ENCODE assay signal across 8 cellular contexts in genomic region chr2:159712929-159713575, GRCh38. TPM values are rescaled to one million over a fixed set of nuclear protein-coding genes. Genes with fewer than 3 reads are reported as not detected.
DNase-seq lines count a peak whose midpoint lies in the region; ATAC-seq and TF ChIP-seq lines count a peak whose summit lies in the region.

No MANE protein-coding gene starts in this region.

- DNase-seq in AG04449 (ENCODE audit: low read depth, low spot score) (no peak), HL-60 (ENCODE audit: low read depth in 1 of 2, low spot score in 1 of 2) (no peak), iPS DF 6.9 (ENCODE audit: low read depth, low spot score) (no peak), mucosa of gallbladder (ENCODE audit: low spot score) (no peak), dedifferentiated amniotic fluid mesenchymal stem cell (ENCODE audit: extremely low spot score) (no peak)

- H3K4me2 ChIP-seq in skeletal muscle satellite cell (ENCODE audit: low read length): peak overlapping the region; percentile 89

- H3K4me1 ChIP-seq in iPS DF 6.9 (ENCODE audit: control insufficient read depth, insufficient read depth, low read length) (no peaks in the 10 kb centered on the region; the same call in 1 of the 2 replicates), skeletal muscle satellite cell (ENCODE audit: control insufficient read depth, insufficient read depth, low read length) (peaks cover 32% of the 10 kb centered on the region)

- TF ChIP-seq CTCF in AG04449 (IDR thresholded peaks at IDR 0.05; ENCODE audit: insufficient read depth, low read length, missing control alignments): no peak
- TF ChIP-seq CTCF in HL-60 (IDR thresholded peaks at IDR 0.05; ENCODE audit: insufficient read depth, low read length): no peak

- POLR2A ChIA-PET in AG04449 (lab: Yijun Ruan, JAX): interaction anchor here (0.6 to 1.8 kb wide), 5 partner anchors 64 to 586 kb away, joined by 3 to 18 read pairs (median 3); partner anchors contain the start of gene BAZ2B

- ATAC-seq in GM18511 (IDR thresholded peaks at IDR 0.05; ENCODE audit: unreplicated experiment): peak; percentile 17

- H3K27me3 ChIP-seq in HL-60 (ENCODE audit: insufficient read depth, poor library complexity, severe bottlenecking) (no peaks in the 10 kb centered on the region), iPS DF 6.9 (ENCODE audit: control insufficient read depth, insufficient read depth, low read length) (no peaks in the 10 kb centered on the region), skeletal muscle satellite cell (ENCODE audit: control insufficient read depth, insufficient read depth, low read length) (no peaks in the 10 kb centered on the region)

- H3K4me3 ChIP-seq in AG04449 (ENCODE audit: low read depth, low read length) (peak overlapping the region; percentile 99), HL-60 (replicated peaks; ENCODE audit: insufficient read depth, low read length) (peak overlapping the region; percentile 76), iPS DF 6.9 (ENCODE audit: low read length) (peak overlapping the region; percentile 96), skeletal muscle satellite cell (ENCODE audit: low read length) (peak overlapping the region; percentile 100)

- H3K9ac ChIP-seq in skeletal muscle satellite cell (ENCODE audit: low read depth, low read length): peak overlapping the region; percentile 100

- H3K36me3 ChIP-seq in iPS DF 6.9 (ENCODE audit: control insufficient read depth, insufficient read depth, low read length) (no peaks in the 10 kb centered on the region), skeletal muscle satellite cell (ENCODE audit: insufficient read depth, low read length) (peaks cover 40% of the 10 kb centered on the region)

- H3K27me3 Mint-ChIP-seq in activated naive CD8-positive, alpha-beta T cell: no peaks in the 10 kb centered on the region

- WGBS in iPS DF 6.9 (ENCODE audit: insufficient coverage, insufficient read length): no CpG with 5 or more reads among the region's 35 CpGs

- H3K27ac ChIP-seq in HL-60 (replicated peaks) (peak overlapping the region; percentile 97), iPS DF 6.9 (ENCODE audit: low read length) (no peak overlapping the region)

- H3K4me1 Mint-ChIP-seq in activated naive CD8-positive, alpha-beta T cell (ENCODE audit: low read depth): peaks cover 58% of the 10 kb centered on the region

- peak overlapping the region; percentile 99 for H3K4me3 Mint-ChIP-seq in activated naive CD8-positive, alpha-beta T cell

- no peaks in the 10 kb centered on the region for H3K9me3 Mint-ChIP-seq in activated naive CD8-positive, alpha-beta T cell (ENCODE audit: low read depth)

- H3K36me3 Mint-ChIP-seq in activated naive CD8-positive, alpha-beta T cell: peaks cover 11% of the 10 kb centered on the region

- no peaks in the 10 kb centered on the region for H3K9me3 ChIP-seq in iPS DF 6.9 (ENCODE audit: control insufficient read depth, insufficient read depth, low read length)
- no peaks in the 10 kb centered on the region for H3K9me3 ChIP-seq in skeletal muscle satellite cell (replicated peaks; ENCODE audit: low read length)

- H3K27ac Mint-ChIP-seq in activated naive CD8-positive, alpha-beta T cell: peak overlapping the region; percentile 99

- CTCF ChIA-PET in AG04449 (lab: Yijun Ruan, JAX): interaction anchor here (0.6 to 2.1 kb wide), 4 partner anchors 9 to 580 kb away, joined by 3 to 8 read pairs (median 4); no protein-coding TSS in a partner anchor

RNA-seq across cellular contexts. Expression of gene MARCHF7, which starts 0.7 kb away (rescaled TPM):
- total RNA-seq in skeletal muscle satellite cell (2012; rRNA removed): 90.8 and 94.6 TPM in 2 replicates
- total RNA-seq in mucosa of gallbladder: 57.1 TPM
